15 cellular contexts compared by ENCODE assay signal in the genomic region with DNA sequence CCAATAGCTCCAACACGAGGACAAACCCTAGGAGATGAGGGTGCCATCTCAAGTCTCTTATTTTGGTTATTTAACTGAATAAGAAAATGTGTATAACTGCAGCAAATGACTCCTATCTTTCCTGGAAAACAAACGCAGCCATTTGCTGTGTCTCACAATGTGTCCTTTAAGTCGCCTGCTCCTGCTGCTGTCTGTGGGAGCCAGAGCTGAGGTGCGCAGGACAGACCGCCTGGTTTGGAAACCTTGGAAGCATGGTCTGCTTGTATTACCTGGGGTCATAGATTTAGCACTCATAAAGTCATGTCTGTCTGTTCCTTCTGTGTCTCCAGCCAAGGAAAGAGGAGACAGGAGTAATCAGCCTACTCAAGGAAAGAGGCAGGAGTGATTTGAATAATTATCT.
DNase-seq lines count a peak whose midpoint lies in the region; ATAC-seq and TF ChIP-seq lines count a peak whose summit lies in the region.
"Had no signal": no experiment of that assay in that cellular context is flagged by ENCODE, and none has a peak within 500 bp of the region (broad histone marks: within the 10 kb centered on the region; RNA-seq: fewer than 3 reads in every experiment).

No MANE protein-coding gene starts in this region.

- intact Hi-C loops in cardiac septum (cut with DNase I) = no loop called here
- intact Hi-C loops in Right ventricle myocardium superior (cut with DNase I) = no loop called here
- intact Hi-C loops in tibial artery (cut with DNase I; ENCODE audit: low total_unique reads) = no loop called here

- no peaks in the 10 kb centered on the region for H3K9me3 ChIP-seq in tibial artery
- H3K9me3 ChIP-seq: BE2C, Caco-2 had no signal

- no peaks in the 10 kb centered on the region for H3K27me3 ChIP-seq in tibial artery
- H3K27me3 ChIP-seq: BE2C had no signal

- no peaks in the 10 kb centered on the region for H3K27me3 Mint-ChIP-seq in osteocyte (ENCODE audit: unreplicated experiment)

- H3K9me3 Mint-ChIP-seq in osteocyte (ENCODE audit: unreplicated experiment) = no peaks in the 10 kb centered on the region
- H3K9me3 Mint-ChIP-seq: CD8-positive, alpha-beta T cell had no signal

- no peak for ATAC-seq in Right ventricle myocardium superior (ENCODE audit: poor library complexity)
- ATAC-seq: A549; CD8-positive, alpha-beta T cell; GM23338 had no signal

- DNase-seq in cardiac septum (ENCODE audit: low spot score) (peak; percentile 71), Right ventricle myocardium superior (no peak), ecto neural progenitor cell (ENCODE audit: low spot score) (peak; percentile 4), osteocyte (ENCODE audit: extremely low spot score, unreplicated experiment) (peak; percentile 51), COR-L47 (lab: John Stamatoyannopoulos, UW) (no peak), tibial artery (no peak)
- DNase-seq: BE2C, Caco-2, DND-41, GDM1, H7 had no signal

- H3K36me3 Mint-ChIP-seq in osteocyte (ENCODE audit: unreplicated experiment) = no peaks in the 10 kb centered on the region
- H3K36me3 Mint-ChIP-seq: CD8-positive, alpha-beta T cell had no signal

- no peak overlapping the region for H3K4me3 Mint-ChIP-seq in osteocyte (ENCODE audit: unreplicated experiment)
- H3K4me3 Mint-ChIP-seq: CD8-positive, alpha-beta T cell; GM23338 had no signal

- no peaks in the 10 kb centered on the region for H3K4me1 Mint-ChIP-seq in osteocyte (ENCODE audit: unreplicated experiment)
- H3K4me1 Mint-ChIP-seq: GM23338 had no signal

- no peak for TF ChIP-seq CTCF in osteocyte (IDR thresholded peaks at IDR 0.05)
- TF ChIP-seq CTCF in tibial artery (IDR thresholded peaks at IDR 0.05) = no peak

- H3K27ac Mint-ChIP-seq in osteocyte (ENCODE audit: unreplicated experiment) = no peak overlapping the region
- H3K27ac Mint-ChIP-seq: CD8-positive, alpha-beta T cell; GM23338 had no signal

- H3K4me1 ChIP-seq in tibial artery = no peaks in the 10 kb centered on the region
- H3K4me1 ChIP-seq: A549, BE2C, Caco-2 had no signal

- H3K27ac ChIP-seq in tibial artery = no peak overlapping the region
- H3K27ac ChIP-seq: A549, C4-2B had no signal

- peaks cover 0 to 4% (median 0%) of the 10 kb centered on the region in 3 donors for H3K36me3 ChIP-seq in tibial artery
- H3K36me3 ChIP-seq: BE2C had no signal

- H3K4me3 ChIP-seq in tibial artery = no peak overlapping the region
- H3K4me3 ChIP-seq: A549, GM23338 had no signal

Comparison
In these comparisons a context has a peak if more than half of its experiments do, and no peak if none do; other contexts are left out.
1. DNase-seq: peak in cardiac septum (single experiment), ecto neural progenitor cell (single experiment) and osteocyte (single experiment); none in Right ventricle myocardium superior (single experiment), COR-L47 (single experiment) and tibial artery (0 of 2).